ENCODE assay signal across 16 cellular contexts in genomic region chr20:8152183-8152582, GRCh38. TPM values are rescaled to one million over a fixed set of nuclear protein-coding genes. Genes with fewer than 3 reads are reported as not detected.
A peak's percentile ranks its signal among the peaks of the same experiment; 100 is the strongest.
DNase-seq lines count a peak whose midpoint lies in the region; ATAC-seq and TF ChIP-seq lines count a peak whose summit lies in the region.
"Had no signal": no experiment of that assay in that cellular context is flagged by ENCODE, and none has a peak within 500 bp of the region (broad histone marks: within the 10 kb centered on the region; RNA-seq: fewer than 3 reads in every experiment).

No MANE protein-coding gene starts in this region.

- WGBS in GM23248 (ENCODE audit: low coverage in 1 of 2, low lambda C conversion rate in 2 of 2, missing lambda C conversion rate in 2 of 2), 2 experiments = 0 to 5% methylated on average over 1 of the region's 1 CpG
- WGBS in adrenal gland, 4 donors = 11 to 32% (median 12%) methylated on average over 1 of the region's 1 CpG

- no peaks in the 10 kb centered on the region for H3K9me3 Mint-ChIP-seq in immature natural killer cell
- H3K9me3 Mint-ChIP-seq: activated B cell treated with CpG ODN at 0.5 μM for 24 hours; activated T-cell treated with anti-CD3 and anti-CD28 coated beads, Interleukin-2, amount 50 U/mL, for 24 hours; IgD-negative memory B cell; neural crest cell had no signal

- H3K4me3 ChIP-seq in ACC112 (ENCODE audit: low read depth, low read length) (peak overlapping the region; percentile 39; the same call in 1 of the 2 replicates), GM23248 (no peak overlapping the region), adrenal gland (no peak overlapping the region)
- H3K4me3 ChIP-seq: SJCRH30 had no signal

- intact Hi-C loops in adrenal gland (cut with DNase I) = no loop called here

- H3K27me3 Mint-ChIP-seq in immature natural killer cell (ENCODE audit: low read depth in 3 of 3) = no peaks in the 10 kb centered on the region
- H3K27me3 Mint-ChIP-seq: activated T-cell treated with anti-CD3 and anti-CD28 coated beads, Interleukin-2, amount 50 U/mL, for 24 hours; IgD-negative memory B cell had no signal

- DNase-seq in GM23248 (peak; percentile 75), adrenal gland (peak in 5 of 7 donors; percentile 47 to 70 (median 57)), immature natural killer cell (no peak), T1000 (lab: John Stamatoyannopoulos, UW) (no peak), NCI-H2107 treated with DMSO at 0.1 percent for 48 hours (lab: John Stamatoyannopoulos, UW; ENCODE audit: unreplicated experiment) (no peak)
- DNase-seq in central memory CD4-positive, alpha-beta T cell = no peak
- DNase-seq: activated B cell treated with CpG ODN at 0.5 μM for 24 hours; activated T-cell treated with anti-CD3 and anti-CD28 coated beads, Interleukin-2, amount 50 U/mL, for 24 hours; CD4-positive, CD25-positive, alpha-beta regulatory T cell; kidney glomerular epithelial cell; NCI-H2227 treated with DMSO at 0.1 percent for 48 hours had no signal

- H3K27ac ChIP-seq in ACC112 (ENCODE audit: low read depth, low read length) (peak overlapping the region; percentile 89), GM23248 (no peak overlapping the region), adrenal gland (no peak overlapping the region)
- H3K27ac ChIP-seq: SJCRH30 had no signal

- H3K79me2 ChIP-seq in ACC112 (ENCODE audit: control insufficient read depth, insufficient read depth, low read length, unreplicated experiment) (no peaks in the 10 kb centered on the region), GM23248 (ENCODE audit: insufficient read depth) (no peaks in the 10 kb centered on the region)

- TF ChIP-seq CTCF in adrenal gland (IDR thresholded peaks at IDR 0.05) = no peak

- no peak overlapping the region for H3K9ac ChIP-seq in GM23248

- H3K4me1 Mint-ChIP-seq in immature natural killer cell = peaks cover 76 to 90% of the 10 kb centered on the region in 2 donors
- H3K4me1 Mint-ChIP-seq: activated B cell treated with CpG ODN at 0.5 μM for 24 hours, neural crest cell had no signal

- H3K4me1 ChIP-seq in ACC112 (ENCODE audit: control insufficient read depth, insufficient read depth, low read length, unreplicated experiment) = peaks cover 95% of the 10 kb centered on the region
- peaks cover 73% of the 10 kb centered on the region for H3K4me1 ChIP-seq in GM23248 (ENCODE audit: insufficient read depth)
- H3K4me1 ChIP-seq in adrenal gland (replicated peaks in 1 of 2) = peaks cover 6 to 56% of the 10 kb centered on the region in 2 donors

- H3K9me3 ChIP-seq in GM23248 (ENCODE audit: low read depth) (no peaks in the 10 kb centered on the region), adrenal gland (replicated peaks in 1 of 3) (no peaks in the 10 kb centered on the region)
- H3K9me3 ChIP-seq: SJCRH30 had no signal

- H3F3A ChIP-seq in GM23248 (ENCODE audit: insufficient read depth) = peaks cover 48% of the 10 kb centered on the region

- peak overlapping the region; percentile 9 for H3K4me2 ChIP-seq in GM23248 (ENCODE audit: unreplicated experiment)

- H3K36me3 ChIP-seq in ACC112 (ENCODE audit: insufficient read depth, low read length) (no peaks in the 10 kb centered on the region), GM23248 (ENCODE audit: low read depth) (no peaks in the 10 kb centered on the region), adrenal gland (replicated peaks in 1 of 2) (no peaks in the 10 kb centered on the region)
- H3K36me3 ChIP-seq: SJCRH30 had no signal

- H3K27me3 ChIP-seq in ACC112 (ENCODE audit: insufficient read depth, low read length) (no peaks in the 10 kb centered on the region), GM23248 (replicated peaks; ENCODE audit: insufficient read depth) (no peaks in the 10 kb centered on the region), adrenal gland (no peaks in the 10 kb centered on the region)
- H3K27me3 ChIP-seq: SJCRH30 had no signal

- H2AFZ ChIP-seq in ACC112 (ENCODE audit: low read length, unreplicated experiment) (no peak overlapping the region), GM23248 (no peak overlapping the region)

- no peak for ATAC-seq in GM19452 (IDR thresholded peaks at IDR 0.05; ENCODE audit: unreplicated experiment)

- peaks cover 0 to 4% (median 0%) of the 10 kb centered on the region in 3 donors for H3K36me3 Mint-ChIP-seq in immature natural killer cell
- H3K36me3 Mint-ChIP-seq: CD4-positive, CD25-positive, alpha-beta regulatory T cell; IgD-negative memory B cell had no signal

- H3K9me2 ChIP-seq in GM23248 (ENCODE audit: insufficient read depth) = no peaks in the 10 kb centered on the region

- H3K4me3 Mint-ChIP-seq in immature natural killer cell = peak overlapping the region; percentile 76 to 90 (median 83)
- H3K4me3 Mint-ChIP-seq: activated B cell treated with CpG ODN at 0.5 μM for 24 hours; activated T-cell treated with anti-CD3 and anti-CD28 coated beads, Interleukin-2, amount 50 U/mL, for 24 hours; CD4-positive, CD25-positive, alpha-beta regulatory T cell; IgD-negative memory B cell; neural crest cell had no signal

- peak overlapping the region; percentile 42 to 87 (median 74) for H3K27ac Mint-ChIP-seq in immature natural killer cell
- H3K27ac Mint-ChIP-seq: activated B cell treated with CpG ODN at 0.5 μM for 24 hours; CD4-positive, CD25-positive, alpha-beta regulatory T cell; IgD-negative memory B cell had no signal

- in situ Hi-C loops in GM23248 (cut with MboI) = no loop called here

- no peaks in the 10 kb centered on the region for H4K20me1 ChIP-seq in GM23248 (ENCODE audit: insufficient read depth)

- TF ChIP-seq POLR2A in adrenal gland (IDR thresholded peaks at IDR 0.05) = no peak

RNA-seq across cellular contexts. Expression of gene PLCB1, which starts 20.1 kb away (rescaled TPM):
- total RNA-seq in GM23248 (2014; rRNA removed; shearing (Covaris generic)) = 12.8 and 14.4 TPM in 2 replicates
- 3.7 and 5.5 TPM in 2 replicates for polyA plus RNA-seq in GM23248 (2016; fragmentation: Nextera tagmentation; extraction: Ambion mirVana)
- 10 to 100 TPM; 17.6 to 56.6 (median 38.7) TPM for total RNA-seq in adrenal gland
- 10 to 100 TPM in 2 of 3 donors, 1 to 10 TPM in 1; 7.7 to 14.2 (median 12.4) TPM for polyA plus RNA-seq in adrenal gland
- polyA plus RNA-seq in immature natural killer cell = 10 to 100 TPM; 11.0 to 20.4 (median 12.6) TPM

Comparison
In these comparisons a context has a peak if more than half of its experiments do, and no peak if none do; other contexts are left out.
1. DNase-seq: peak in GM23248 (single experiment) and adrenal gland (5 of 7); none in immature natural killer cell (0 of 3), T1000 (single experiment), NCI-H2107 treated with DMSO at 0.1 percent for 48 hours (single experiment) and central memory CD4-positive, alpha-beta T cell (single experiment).